ENCODE assay signal across 24 cellular contexts in the genomic region with DNA sequence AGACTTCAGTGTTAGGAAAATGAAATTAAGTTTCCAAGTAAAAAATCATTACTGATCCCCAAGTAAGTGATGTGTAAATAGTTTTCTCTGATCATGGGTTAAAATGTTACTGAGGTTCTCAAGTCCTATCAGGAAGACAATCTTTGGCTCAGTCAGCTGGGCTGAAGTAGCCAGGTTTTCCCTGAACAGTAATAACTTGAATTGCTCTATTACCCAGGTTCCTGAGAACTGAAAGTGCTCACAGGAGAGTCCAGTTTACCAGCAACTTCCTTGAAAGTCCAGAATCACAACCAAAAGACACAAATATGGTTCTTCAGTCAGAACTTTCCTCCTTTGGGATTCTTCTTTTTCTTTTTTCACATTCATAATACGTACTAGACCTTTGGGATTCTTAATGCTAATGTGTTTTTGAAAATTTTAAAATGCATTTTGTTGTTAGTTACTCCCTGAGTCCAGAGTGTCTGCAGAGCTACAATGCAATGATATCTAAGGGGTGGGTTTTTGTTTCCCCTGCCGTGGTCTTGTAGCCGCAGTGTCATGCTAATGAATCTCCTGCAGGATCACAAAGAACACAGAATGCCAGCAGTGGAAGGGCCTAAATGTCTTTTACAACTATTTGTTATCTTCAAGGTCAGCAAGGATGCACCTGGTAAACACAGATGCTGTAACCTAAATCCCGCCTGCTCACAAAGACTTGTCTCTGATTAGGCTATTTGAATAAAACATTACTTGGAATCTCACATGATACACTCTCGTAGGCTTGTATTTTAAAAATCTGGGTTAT.
"Had no signal": no experiment of that assay in that cellular context is flagged by ENCODE, and none has a peak within 500 bp of the region (broad histone marks: within the 10 kb centered on the region; RNA-seq: fewer than 3 reads in every experiment).

No MANE protein-coding gene starts in this region.

- H3K4me1 Mint-ChIP-seq: activated CD4-positive, alpha-beta T cell treated with anti-CD3 and anti-CD28 coated beads, Interleukin-2, amount 10 ng/mL, durations not matched to agents 24 days and 14 days; activated naive CD8-positive, alpha-beta T cell treated with anti-CD3 and anti-CD28 coated beads, Interleukin-2, amount 10 ng/mL, durations not matched to agents 7 days and 5 days; mesothelial cell of epicardium had no signal

- DNase-seq: activated CD4-positive, alpha-beta T cell treated with anti-CD3 and anti-CD28 coated beads, Interleukin-2, amount 10 ng/mL, durations not matched to agents 24 days and 14 days; activated CD8-positive, alpha-beta T cell treated with anti-CD3 and anti-CD28 coated beads for 36 hours; activated naive CD4-positive, alpha-beta T cell treated with Interleukin-2 at 50 U/mL for 16 hours; activated naive CD8-positive, alpha-beta T cell treated with anti-CD3 and anti-CD28 coated beads, Interleukin-2, amount 10 ng/mL, durations not matched to agents 7 days and 5 days; activated T-cell treated with anti-CD3 and anti-CD28 coated beads, Interleukin-2, amount 50 U/mL, for 1 hour; amygdala; effector CD8-positive, alpha-beta T cell; esophagus squamous epithelium; hippocampal formation; left cardiac atrium; sigmoid colon; spleen; stimulated activated CD8-positive, alpha-beta memory T cell treated with anti-CD3 and anti-CD28 coated beads, Interleukin-4, amount 100 ng/mL, for 48 hours; stimulated activated naive CD4-positive, alpha-beta T cell treated with Interleukin-2 at 50 U/mL for 16 hours; T1000; uterus had no signal

- H3K9me3 ChIP-seq: esophagus squamous epithelium, sigmoid colon, spleen, tibial nerve, uterus had no signal

- H3K4me3 Mint-ChIP-seq: activated CD4-positive, alpha-beta T cell treated with anti-CD3 and anti-CD28 coated beads, Interleukin-2, amount 10 ng/mL, durations not matched to agents 24 days and 14 days; activated CD8-positive, alpha-beta T cell treated with anti-CD3 and anti-CD28 coated beads for 36 hours; activated naive CD8-positive, alpha-beta T cell treated with anti-CD3 and anti-CD28 coated beads, Interleukin-2, amount 10 ng/mL, durations not matched to agents 7 days and 5 days; dendritic cell treated with granulocyte-macrophage colony-stimulating factor and Interleukin-4, amounts not matched to agents 40 ng/mL and 50 ng/mL, for 4 days; mesothelial cell of epicardium; neural crest cell had no signal

- H3K36me3 ChIP-seq: cardiac muscle cell, esophagus squamous epithelium, sigmoid colon, spleen, tibial nerve, uterus had no signal

- H3K27ac ChIP-seq: cardiac muscle cell, esophagus squamous epithelium, parathyroid adenoma, sigmoid colon, spleen, tibial nerve, uterus had no signal

- H2AFZ ChIP-seq: parathyroid adenoma had no signal

- H3K79me2 ChIP-seq: parathyroid adenoma had no signal

- ATAC-seq: activated CD8-positive, alpha-beta T cell treated with anti-CD3 and anti-CD28 coated beads for 36 hours; left cardiac atrium had no signal

- H3K27ac Mint-ChIP-seq: activated CD4-positive, alpha-beta T cell treated with anti-CD3 and anti-CD28 coated beads, Interleukin-2, amount 10 ng/mL, durations not matched to agents 24 days and 14 days; activated CD8-positive, alpha-beta T cell treated with anti-CD3 and anti-CD28 coated beads for 36 hours; activated naive CD8-positive, alpha-beta T cell treated with anti-CD3 and anti-CD28 coated beads, Interleukin-2, amount 10 ng/mL, durations not matched to agents 7 days and 5 days; activated T-helper 2 cell treated with anti-CD3 and anti-CD28 coated beads, Interferon-gamma antibody, Interleukin-2, Interleukin-4, amounts not matched to agents 10 μg/mL and 5 μg/mL and 100 μg/mL, durations not matched to agents 14 hours and 24 hours and 36 hours; dendritic cell treated with granulocyte-macrophage colony-stimulating factor and Interleukin-4, amounts not matched to agents 40 ng/mL and 50 ng/mL, for 4 days; mesothelial cell of epicardium had no signal

- H3K4me1 ChIP-seq: esophagus squamous epithelium, parathyroid adenoma, sigmoid colon, spleen, tibial nerve, uterus had no signal

- H3K27me3 Mint-ChIP-seq: activated CD4-positive, alpha-beta T cell treated with anti-CD3 and anti-CD28 coated beads, Interleukin-2, amount 10 ng/mL, durations not matched to agents 24 days and 14 days; dendritic cell treated with granulocyte-macrophage colony-stimulating factor and Interleukin-4, amounts not matched to agents 40 ng/mL and 50 ng/mL, for 4 days had no signal

- H3K9ac ChIP-seq: parathyroid adenoma had no signal

- H3K9me3 Mint-ChIP-seq: activated CD4-positive, alpha-beta T cell treated with anti-CD3 and anti-CD28 coated beads, Interleukin-2, amount 10 ng/mL, durations not matched to agents 24 days and 14 days; activated CD8-positive, alpha-beta T cell treated with anti-CD3 and anti-CD28 coated beads for 36 hours; activated naive CD8-positive, alpha-beta T cell treated with anti-CD3 and anti-CD28 coated beads, Interleukin-2, amount 10 ng/mL, durations not matched to agents 7 days and 5 days; activated T-helper 2 cell treated with anti-CD3 and anti-CD28 coated beads, Interferon-gamma antibody, Interleukin-2, Interleukin-4, amounts not matched to agents 10 μg/mL and 5 μg/mL and 100 μg/mL, durations not matched to agents 14 hours and 24 hours and 36 hours; dendritic cell treated with granulocyte-macrophage colony-stimulating factor and Interleukin-4, amounts not matched to agents 40 ng/mL and 50 ng/mL, for 4 days had no signal

- H3K36me3 Mint-ChIP-seq: activated naive CD8-positive, alpha-beta T cell treated with anti-CD3 and anti-CD28 coated beads, Interleukin-2, amount 10 ng/mL, durations not matched to agents 7 days and 5 days; mesothelial cell of epicardium had no signal

- H3K27me3 ChIP-seq: cardiac muscle cell, esophagus squamous epithelium, sigmoid colon, spleen, tibial nerve, uterus had no signal

- H3K4me3 ChIP-seq: cardiac muscle cell, esophagus squamous epithelium, lung, sigmoid colon, spleen, tibial nerve, uterus had no signal
